9 cellular contexts compared by ENCODE assay signal in genomic region chr7:44512736-44513135, GRCh38. TPM values are rescaled to one million over a fixed set of nuclear protein-coding genes. Genes with fewer than 3 reads are reported as not detected.
"Had no signal": no experiment of that assay in that cellular context is flagged by ENCODE, and none has a peak within 500 bp of the region (broad histone marks: within the 10 kb centered on the region; RNA-seq: fewer than 3 reads in every experiment).

No MANE protein-coding gene starts in this region.

- H2AFZ ChIP-seq: GM23338 had no signal

- H3K4me3 ChIP-seq: GM23338, K562 had no signal

- FAIRE-seq: H1, H54, HTR-8/SVneo, K562 had no signal

- ATAC-seq: GM23338, K562 had no signal

- DNase-seq: H9, HCEC 1CT, IMR-90, KG1 had no signal

- H3K4me2 ChIP-seq: GM23338 had no signal

RNA-seq across cellular contexts. Expression of gene NPC1L1, which starts 28.4 kb away (rescaled TPM):
- total RNA-seq: GM23338, IMR-90 had no signal
